ENCODE assay signal across 6 cellular contexts in genomic region chr14:79260406-79260805, GRCh38.
"Had no signal": no experiment of that assay in that cellular context is flagged by ENCODE, and none has a peak within 500 bp of the region (broad histone marks: within the 10 kb centered on the region; RNA-seq: fewer than 3 reads in every experiment).

No MANE protein-coding gene starts in this region.

- DNase-seq: IMR-90, KBM-7, KG1 had no signal

- ATAC-seq: HepG2, K562 had no signal

- H3K4me3 ChIP-seq: K562 had no signal

- H3K27ac ChIP-seq: HL-60 had no signal
